28 cellular contexts compared by ENCODE assay signal in the genomic region with DNA sequence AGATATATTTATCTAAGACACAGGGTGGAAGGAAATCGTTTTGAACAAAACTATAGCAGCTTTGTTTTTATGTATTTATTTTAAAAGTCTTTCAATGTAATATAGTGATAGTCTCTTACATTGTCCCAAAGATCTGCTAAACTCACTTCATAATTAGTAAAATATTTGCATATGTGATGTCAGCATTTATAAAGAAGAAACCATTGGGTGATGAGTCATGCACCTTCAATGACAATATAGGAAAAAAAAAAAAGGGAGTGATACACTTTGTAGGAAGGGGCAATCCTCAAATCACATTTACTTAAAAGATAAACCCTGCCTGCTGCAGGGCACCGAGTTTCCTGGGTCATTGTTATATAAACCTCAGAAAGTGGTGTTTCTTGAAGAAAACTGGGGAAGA.
DNase-seq lines count a peak whose midpoint lies in the region; ATAC-seq, FAIRE-seq and TF ChIP-seq lines count a peak whose summit lies in the region.
"Had no signal": no experiment of that assay in that cellular context is flagged by ENCODE, and none has a peak within 500 bp of the region (broad histone marks: within the 10 kb centered on the region; RNA-seq: fewer than 3 reads in every experiment).

No MANE protein-coding gene starts in this region.

- CTCF ChIA-PET in A673 (lab: Charles Lee) (no interaction called here), H1 (lab: Charles Lee; ENCODE audit: partially characterized antibody) (no interaction called here)

- no peak overlapping the region for H3K4ac ChIP-seq in H1 (replicated peaks; ENCODE audit: insufficient read length, low read depth, low read length)

- POLR2A ChIA-PET in A673 (lab: Charles Lee; ENCODE audit: low non-redundant PET) = interaction anchor here (0.6 kb wide), 1 partner anchor 27 kb away, joined by 3 read pairs; no protein-coding TSS in a partner anchor
- POLR2A ChIA-PET in H1 (lab: Charles Lee; ENCODE audit: partially characterized antibody) = no interaction called here

- TF ChIP-seq CTCF in A673 (conservative IDR thresholded peaks at IDR 0.05; ENCODE audit: low read depth, low read length) (no peak), H1 (IDR thresholded peaks at IDR 0.05; ENCODE audit: control extremely low read depth in 1 of 3, insufficient read depth in 1 of 3, low read depth in 1 of 3, low read length in 3 of 3) (no peak)

- no peak for ATAC-seq in left colon
- ATAC-seq: CD8-positive, alpha-beta T cell; GM12878 had no signal

- intact Hi-C loops in A673 (cut with micrococcal nuclease; ENCODE audit: unreplicated experiment) = no loop called here
- intact Hi-C loops in left colon (cut with DNase I, micrococcal nuclease) = no loop called here

- no peak overlapping the region for H2BK12ac ChIP-seq in H1 (ENCODE audit: low read depth, low read length)

- H2BK120ac ChIP-seq in H1 (replicated peaks; ENCODE audit: low read depth, low read length) = no peak overlapping the region

- no peak overlapping the region for H3K27ac ChIP-seq in A673 (ENCODE audit: low read depth, low read length, poor library complexity, severe bottlenecking)
- H3K27ac ChIP-seq in H1 (ENCODE audit: low read depth, low read length) = no peak overlapping the region
- H3K27ac ChIP-seq: C4-2B, PC-9, RWPE1 had no signal

- 85% methylated on average over 2 of the region's 2 CpGs; no CpG with 5 or more reads in 1 of the 2 experiments for WGBS in H1 (ENCODE audit: extremely low coverage in 1 of 2, insufficient coverage in 1 of 2, insufficient read length in 1 of 2, insufficient replicate concordance in 2 of 2, low coverage in 1 of 2, low lambda C conversion rate in 2 of 2, missing lambda C conversion rate in 1 of 2), 2 experiments

- peak; percentile 14 for DNase-seq in A673 (ENCODE audit: low spot score)
- peak; percentile 33 for DNase-seq in ELR (ENCODE audit: low read depth)
- DNase-seq in OCI-M1 (lab: John Stamatoyannopoulos, UW) = peak; percentile 65
- no peak for DNase-seq in H1 (ENCODE audit: low read depth in 1 of 2, low spot score in 2 of 2)
- no peak for DNase-seq in SKM-1 (lab: John Stamatoyannopoulos, UW; ENCODE audit: unreplicated experiment)
- no peak for DNase-seq in left colon
- DNase-seq in NCI-H345 (lab: John Stamatoyannopoulos, UW) = no peak
- no peak for DNase-seq in activated CD4-positive, CD25-positive, alpha-beta regulatory T cell (lab: John Stamatoyannopoulos, UW)
- DNase-seq: Caco-2; CD8-positive, alpha-beta T cell; GDM1; HFFc6; Karpas-422; NCI-H1092 treated with DMSO at 0.1 percent for 48 hours; NCI-H1436; NCI-H187; NCI-H2081 treated with DMSO at 0.1 percent for 48 hours; NCI-H2171; NCI-H524; NCI-H774; PC-9; SHP77; T-helper 1 cell had no signal

- H4K8ac ChIP-seq in H1 (ENCODE audit: extremely low read depth, insufficient read depth, low read length) = no peak overlapping the region

- peaks cover 10% of the 10 kb centered on the region for H3K4me1 ChIP-seq in A673 (ENCODE audit: insufficient read depth, low read length, poor library complexity, severe bottlenecking)
- H3K4me1 ChIP-seq in H1 (replicated peaks in 1 of 4; ENCODE audit: control insufficient read depth in 3 of 4, insufficient read depth in 4 of 4, low read length in 3 of 4) = no peaks in the 10 kb centered on the region
- H3K4me1 ChIP-seq: Caco-2 had no signal

- no peak overlapping the region for H3K56ac ChIP-seq in H1 (replicated peaks; ENCODE audit: insufficient read length, low read depth, low read length)

- no peak overlapping the region for H3K4me2 ChIP-seq in H1 (ENCODE audit: insufficient read depth in 1 of 2, low read depth in 2 of 2, low read length in 2 of 2)
- H3K4me2 ChIP-seq: PC-9 had no signal

- H3K36me3 ChIP-seq in A673 (ENCODE audit: insufficient read depth, low read length, poor library complexity, severe bottlenecking) = no peaks in the 10 kb centered on the region
- no peaks in the 10 kb centered on the region for H3K36me3 ChIP-seq in H1 (ENCODE audit: control insufficient read depth in 2 of 4, insufficient read depth in 4 of 4, low read length in 3 of 4)

- no peak overlapping the region for H3K14ac ChIP-seq in H1 (ENCODE audit: insufficient read length)

- H3K9me3 ChIP-seq in A673 (ENCODE audit: low read depth, low read length, poor library complexity, severe bottlenecking) (no peaks in the 10 kb centered on the region), H1 (ENCODE audit: insufficient read depth in 2 of 2, low read depth in 1 of 2, low read length in 1 of 2) (no peaks in the 10 kb centered on the region)
- H3K9me3 ChIP-seq: Caco-2 had no signal

- H3K79me1 ChIP-seq in H1 (ENCODE audit: low read depth, low read length) = no peaks in the 10 kb centered on the region

- no peaks in the 10 kb centered on the region for H3K79me2 ChIP-seq in H1 (ENCODE audit: control insufficient read depth in 1 of 2, insufficient read depth in 2 of 2, low read length in 2 of 2)

- H3K23ac ChIP-seq in H1 (ENCODE audit: insufficient read length) = no peak overlapping the region

- H4K5ac ChIP-seq in H1 (ENCODE audit: insufficient read length, low read depth, low read length) = no peak overlapping the region

- H2AK5ac ChIP-seq in H1 (ENCODE audit: low read depth, low read length) = no peak overlapping the region

- no peak for FAIRE-seq in H1 (lab: Jason Lieb, UNC)
- FAIRE-seq: A204.1, GM12878, H54 had no signal

- no peak overlapping the region for H2BK20ac ChIP-seq in H1 (ENCODE audit: low read length)

- H3K18ac ChIP-seq in H1 (ENCODE audit: extremely low read depth, low read length) = no peak overlapping the region

- no peak overlapping the region for H2AFZ ChIP-seq in H1 (ENCODE audit: low read length)
- H2AFZ ChIP-seq: PC-9 had no signal

- H2BK15ac ChIP-seq in H1 (ENCODE audit: low read length) = no peak overlapping the region

- no peak for TF ChIP-seq EP300 in H1 (IDR thresholded peaks at IDR 0.05; ENCODE audit: borderline replicate concordance in 1 of 2, low read depth in 2 of 2, low read length in 2 of 2)

- BruUV-seq in A673 (replicated peaks; lab: Mats Ljungman, UMichigan) = no TSS peak

- TF ChIP-seq POLR2A in H1 (IDR thresholded peaks at IDR 0.05; ENCODE audit: control extremely low read depth in 1 of 2, low read depth in 2 of 2, low read length in 2 of 2) = no peak

- H2BK5ac ChIP-seq in H1 (ENCODE audit: low read depth, low read length) = no peak overlapping the region

- H3K23me2 ChIP-seq in H1 (ENCODE audit: low read depth, low read length) = no peaks in the 10 kb centered on the region

- H3K4me3 ChIP-seq in A673 (ENCODE audit: low read depth, low read length, poor library complexity, severe bottlenecking) (no peak overlapping the region), H1 (ENCODE audit: extremely low read depth in 1 of 4, insufficient read depth in 2 of 4, low read depth in 3 of 4, low read length in 4 of 4) (no peak overlapping the region)
- H3K4me3 ChIP-seq: GM12878, PC-9 had no signal

- no peak overlapping the region for H3K9ac ChIP-seq in H1 (replicated peaks in 1 of 4; ENCODE audit: extremely low read depth in 1 of 4, low read depth in 3 of 4, low read length in 3 of 4)

- no peak for TF ChIP-seq RAD21 in H1 (IDR thresholded peaks at IDR 0.05 in 1 of 2, conservative IDR thresholded peaks at IDR 0.05 in 1 of 2; ENCODE audit: low read depth in 2 of 2, low read length in 2 of 2)

- H4K20me1 ChIP-seq in H1 (replicated peaks in 1 of 2; ENCODE audit: control insufficient read depth in 1 of 2, insufficient read depth in 2 of 2, low read length in 2 of 2) = no peaks in the 10 kb centered on the region

- H3K27me3 ChIP-seq in A673 (replicated peaks; ENCODE audit: insufficient read depth, low read depth, low read length, poor library complexity) (no peaks in the 10 kb centered on the region), H1 (replicated peaks in 1 of 4; ENCODE audit: control insufficient read depth in 3 of 4, extremely low read depth in 1 of 4, insufficient read depth in 3 of 4, low read length in 3 of 4) (no peaks in the 10 kb centered on the region)

- H4K91ac ChIP-seq in H1 (replicated peaks; ENCODE audit: insufficient read length, low read length) = no peak overlapping the region

TF ChIP-seq in H1, 55 proteins besides CTCF, POLR2A, EP300 and RAD21:
- TF ChIP-seq JUND (IDR thresholded peaks at IDR 0.05; ENCODE audit: low read length) (0 out of 2 replicates have a peak, but pooled peaks have one; percentile 33), YY1 (IDR thresholded peaks at IDR 0.05; ENCODE audit: low read depth, low read length) (no peak)

Comparison
In these comparisons a context has a peak if more than half of its experiments do, and no peak if none do; other contexts are left out.
1. DNase-seq: peak in A673 (single experiment), ELR (single experiment) and OCI-M1 (single experiment); none in H1 (0 of 2), SKM-1 (single experiment), left colon (0 of 2), NCI-H345 (single experiment) and activated CD4-positive, CD25-positive, alpha-beta regulatory T cell (0 of 4).